ENCODE assay signal across 1 cellular context in the genomic region with DNA sequence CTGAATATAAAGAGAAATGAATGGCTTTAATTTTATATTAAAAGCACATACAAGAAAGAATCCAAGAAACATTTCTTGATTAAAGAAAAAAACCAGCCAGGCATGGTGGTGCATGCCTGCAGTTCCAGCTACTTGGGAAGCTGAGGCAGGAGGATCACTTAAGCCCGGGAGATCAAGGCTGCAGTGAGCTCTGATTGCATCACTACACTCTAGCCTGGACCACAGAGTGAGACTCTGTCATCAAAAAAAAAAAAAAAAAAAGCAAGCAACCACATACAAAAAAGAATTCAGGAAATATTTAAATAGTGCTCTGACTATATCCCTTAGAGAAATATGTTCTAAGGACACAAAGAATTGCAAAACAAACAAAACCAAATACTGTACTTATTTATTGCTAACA.
A peak's percentile ranks its signal among the peaks of the same experiment; 100 is the strongest.
TF ChIP-seq lines count a peak whose summit lies in the region.

No MANE protein-coding gene starts in this region.

TF ChIP-seq in K562, 482 proteins besides CTCF, POLR2A, EP300 and RAD21:
- TF ChIP-seq KDM5B (IDR thresholded peaks at IDR 0.05; ENCODE audit: insufficient replicate concordance, low read depth, low read length) (no peak), ILF3 (IDR thresholded peaks at IDR 0.05; ENCODE audit: borderline replicate concordance) (no peak)
- TF ChIP-seq, protein P1, sequence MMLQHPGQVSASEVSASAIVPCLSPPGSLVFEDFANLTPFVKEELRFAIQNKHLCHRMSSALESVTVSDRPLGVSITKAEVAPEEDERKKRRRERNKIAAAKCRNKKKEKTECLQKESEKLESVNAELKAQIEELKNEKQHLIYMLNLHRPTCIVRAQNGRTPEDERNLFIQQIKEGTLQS (IDR thresholded peaks at IDR 0.05) = peak; percentile 43; the same call in 1 of the 2 replicates
- TF ChIP-seq, protein P1 (CRISPR knock-in tag; conservative IDR thresholded peaks at IDR 0.05) = no peak
